Comparison of ENCODE assay signal across 1 cellular context in the genomic region with DNA sequence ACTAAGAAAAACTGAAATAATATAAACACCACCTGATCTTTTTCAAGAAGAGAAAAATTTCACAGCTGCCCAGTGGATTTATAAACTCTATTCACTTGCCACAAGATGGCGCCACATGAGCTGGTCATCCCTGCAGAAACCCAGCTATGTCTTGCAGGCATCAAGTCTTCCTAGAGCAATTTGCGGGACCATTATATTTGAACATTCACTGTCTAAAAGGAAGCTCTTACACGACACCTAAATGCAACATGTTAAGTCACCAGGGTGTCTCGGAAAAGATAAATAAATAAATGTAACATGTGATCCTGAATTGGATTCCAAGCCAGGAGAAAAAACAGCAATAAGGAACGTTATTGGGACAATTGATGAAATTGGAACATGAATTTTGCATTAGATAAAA.
TF ChIP-seq lines count a peak whose summit lies in the region.

No MANE protein-coding gene starts in this region.

TF ChIP-seq in H1, 55 proteins besides CTCF, POLR2A, EP300 and RAD21:
- TF ChIP-seq CBX8 (IDR thresholded peaks at IDR 0.05; ENCODE audit: borderline replicate concordance, low read depth, low read length) (no peak), RNF2 (IDR thresholded peaks at IDR 0.05; ENCODE audit: borderline replicate concordance, low read depth, low read length, missing control alignments, poor library complexity, severe bottlenecking) (no peak), POU5F1 (IDR thresholded peaks at IDR 0.05; ENCODE audit: low read depth, low read length) (no peak), SRF (IDR thresholded peaks at IDR 0.05; ENCODE audit: low read depth, low read length) (no peak), SIX5 (IDR thresholded peaks at IDR 0.05; ENCODE audit: low read depth, low read length) (no peak)
